ENCODE assay signal across 8 cellular contexts in genomic region chr15:51837784-51838183, GRCh38. TPM values are rescaled to one million over a fixed set of nuclear protein-coding genes. Genes with fewer than 3 reads are reported as not detected.
DNase-seq lines count a peak whose midpoint lies in the region; ATAC-seq and TF ChIP-seq lines count a peak whose summit lies in the region.

No MANE protein-coding gene starts in this region.

- peaks cover 3% of the 10 kb centered on the region for H3K79me1 ChIP-seq in mesenchymal stem cell (replicated peaks; ENCODE audit: low read length, poor library complexity, severe bottlenecking)

- H3K4me3 ChIP-seq in mesenchymal stem cell (ENCODE audit: insufficient read depth in 1 of 2, low read depth in 1 of 2, low read length in 2 of 2) = no peak overlapping the region

- peak overlapping the region in 1 of 2 experiments; percentile 44 for H3K18ac ChIP-seq in mesenchymal stem cell (ENCODE audit: low read depth in 1 of 2, low read length in 2 of 2)

- H3K4me1 ChIP-seq in mesenchymal stem cell (ENCODE audit: control insufficient read depth, insufficient read depth, low read depth, low read length) = peaks cover 6% of the 10 kb centered on the region

- ATAC-seq in GM21619 (IDR thresholded peaks at IDR 0.05; ENCODE audit: unreplicated experiment) (peak; percentile 80), WTC11 (peak; percentile 70), HG03442 (IDR thresholded peaks at IDR 0.05; ENCODE audit: unreplicated experiment) (no peak), HG02571 (IDR thresholded peaks at IDR 0.05; ENCODE audit: unreplicated experiment) (no peak)

- no peak overlapping the region for H2AFZ ChIP-seq in mesenchymal stem cell (ENCODE audit: low read depth, low read length)

- no peaks in the 10 kb centered on the region for H3K9me3 Mint-ChIP-seq in WTC11

- H2BK5ac ChIP-seq in mesenchymal stem cell (ENCODE audit: low read depth, low read length, poor library complexity, severe bottlenecking) = no peak overlapping the region

- H3K27ac ChIP-seq in mesenchymal stem cell (ENCODE audit: low read length, poor library complexity, severe bottlenecking) = peak overlapping the region; percentile 27

- no peaks in the 10 kb centered on the region for H3K9me3 ChIP-seq in mesenchymal stem cell (ENCODE audit: control insufficient read depth, low read length)

- TF ChIP-seq CTCF in WTC11 (IDR thresholded peaks at IDR 0.05) = no peak

- H3K36me3 Mint-ChIP-seq in WTC11 = no peaks in the 10 kb centered on the region

- H3K4me2 ChIP-seq in mesenchymal stem cell (ENCODE audit: low read length, poor library complexity, severe bottlenecking) = no peak overlapping the region

- WGBS in mesenchymal stem cell = 70% methylated on average over 4 of the region's 4 CpGs

- H3K4me1 Mint-ChIP-seq in WTC11 = peaks cover 63% of the 10 kb centered on the region

- no peaks in the 10 kb centered on the region for H3K27me3 ChIP-seq in mesenchymal stem cell (ENCODE audit: control insufficient read depth in 1 of 2, insufficient read depth in 1 of 2, low read length in 2 of 2)

- H4K8ac ChIP-seq in mesenchymal stem cell (ENCODE audit: low read length) = peak overlapping the region; percentile 47

- CTCF ChIA-PET in WTC11 (lab: Charles Lee) = interaction anchor here (1.1 to 1.5 kb wide), 3 partner anchors 51 to 79 kb away, joined by 3 to 4 read pairs (median 3); no protein-coding TSS in a partner anchor

- no peak overlapping the region for H2BK12ac ChIP-seq in mesenchymal stem cell (ENCODE audit: low read length in 2 of 2)

- no peaks in the 10 kb centered on the region for H3K36me3 ChIP-seq in mesenchymal stem cell (ENCODE audit: control insufficient read depth in 1 of 2, insufficient read depth in 2 of 2, low read depth in 1 of 2, low read length in 2 of 2)

- no peaks in the 10 kb centered on the region for H3K27me3 Mint-ChIP-seq in WTC11 (ENCODE audit: low read depth)

- no peak overlapping the region for H3K4me3 Mint-ChIP-seq in WTC11

- H2AK5ac ChIP-seq in mesenchymal stem cell (ENCODE audit: low read length, severe bottlenecking) = peak overlapping the region; percentile 53

- DNase-seq in GDM1 (lab: John Stamatoyannopoulos, UW) = peak; percentile 7
- DNase-seq in WTC11 (ENCODE audit: low spot score) = no peak
- no peak for DNase-seq in mesenchymal stem cell
- no peak for DNase-seq in NCI-H82 (lab: John Stamatoyannopoulos, UW)
- DNase-seq in DMS53 (lab: John Stamatoyannopoulos, UW) = no peak

- H2BK120ac ChIP-seq in mesenchymal stem cell (ENCODE audit: low read depth, low read length) = no peak overlapping the region

- H2BK15ac ChIP-seq in mesenchymal stem cell (ENCODE audit: low read depth, poor library complexity, severe bottlenecking) = no peak overlapping the region

- no peak overlapping the region for H3K9ac ChIP-seq in mesenchymal stem cell (ENCODE audit: low read length)

- H3K23ac ChIP-seq in mesenchymal stem cell (ENCODE audit: low read length in 2 of 2) = no peak overlapping the region

- peak overlapping the region; percentile 73; the same call in 1 of the 2 replicates for H3K27ac Mint-ChIP-seq in WTC11

- no peak overlapping the region for H3K14ac ChIP-seq in mesenchymal stem cell (ENCODE audit: low read length in 2 of 2)

- H3K4ac ChIP-seq in mesenchymal stem cell (ENCODE audit: low read depth in 1 of 2, low read length in 2 of 2) = no peak overlapping the region

- POLR2A ChIA-PET in WTC11 (lab: Charles Lee) = interaction anchor here (1.5 kb wide), 1 partner anchor 8 kb away, joined by 5 read pairs; the partner anchor contains the start of gene TMOD3

- H4K91ac ChIP-seq in mesenchymal stem cell (ENCODE audit: low read length) = no peak overlapping the region

TF ChIP-seq in WTC11, 78 proteins besides CTCF, POLR2A, EP300 and RAD21 (continues in another document):
- TF ChIP-seq FOXP4 (CRISPR knock-in tag; IDR thresholded peaks at IDR 0.05) (no peak), ESRRA (CRISPR knock-in tag; IDR thresholded peaks at IDR 0.05; ENCODE audit: borderline replicate concordance) (no peak), ZNF138 (CRISPR knock-in tag; conservative IDR thresholded peaks at IDR 0.05) (no peak), E2F4 (CRISPR knock-in tag; IDR thresholded peaks at IDR 0.05; ENCODE audit: borderline replicate concordance, low read depth) (no peak), ZNF263 (CRISPR knock-in tag; IDR thresholded peaks at IDR 0.05; ENCODE audit: low read depth) (no peak), SMAD4 (CRISPR knock-in tag; IDR thresholded peaks at IDR 0.05) (no peak), FOXP1 (CRISPR knock-in tag; IDR thresholded peaks at IDR 0.05; ENCODE audit: borderline replicate concordance) (no peak), SOX15 (CRISPR knock-in tag; IDR thresholded peaks at IDR 0.05) (no peak), GRHL2 (CRISPR knock-in tag; IDR thresholded peaks at IDR 0.05; ENCODE audit: insufficient replicate concordance, severe bottlenecking) (no peak), FOXK1 (CRISPR knock-in tag; IDR thresholded peaks at IDR 0.05) (no peak), ERG (CRISPR knock-in tag; IDR thresholded peaks at IDR 0.05) (no peak), TEAD1 (CRISPR knock-in tag; IDR thresholded peaks at IDR 0.05) (no peak), AR (CRISPR knock-in tag; IDR thresholded peaks at IDR 0.05) (no peak)

RNA-seq across cellular contexts. Expression of gene TMOD3, which starts 8.3 kb away (rescaled TPM):
- total RNA-seq in WTC11 (2021) = 37.0 to 40.6 TPM (median 38.8 TPM) in 3 replicates
- polyA plus RNA-seq in mesenchymal stem cell (2013, experiment 1 of 2) = 23.3 TPM
- polyA plus RNA-seq in mesenchymal stem cell (2013, experiment 2 of 2) = 24.1 TPM

Comparison
In these comparisons a context has a peak if more than half of its experiments do, and no peak if none do; other contexts are left out.
1. ATAC-seq: peak in GM21619 (single experiment) and WTC11 (single experiment); none in HG03442 (single experiment) and HG02571 (single experiment).